29 cellular contexts compared by ENCODE assay signal in the genomic region with DNA sequence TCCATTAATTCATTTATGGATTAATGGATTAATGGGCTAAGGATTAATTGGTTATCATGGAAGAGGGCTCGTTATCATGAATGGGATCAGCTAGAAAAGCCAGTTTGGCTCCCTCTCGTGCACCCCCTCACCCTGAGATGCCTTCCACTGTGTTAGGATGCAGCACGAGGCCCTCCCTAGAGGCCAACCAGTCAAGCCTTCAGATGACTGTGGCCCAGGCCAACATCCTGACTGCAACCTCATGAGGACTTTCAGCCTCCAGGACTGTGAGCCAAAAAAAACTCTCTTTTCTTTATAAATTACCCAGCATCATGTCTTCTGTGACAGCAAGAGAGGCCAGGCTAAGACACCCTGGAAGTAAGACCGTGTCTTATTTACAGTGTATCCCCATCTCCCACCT. TPM values are rescaled to one million over a fixed set of nuclear protein-coding genes. Genes with fewer than 3 reads are reported as not detected.
"Had no signal": no experiment of that assay in that cellular context is flagged by ENCODE, and none has a peak within 500 bp of the region (broad histone marks: within the 10 kb centered on the region; RNA-seq: fewer than 3 reads in every experiment).

No MANE protein-coding gene starts in this region.

- H3K4me3 Mint-ChIP-seq: mesothelial cell of epicardium; naive B cell; natural killer cell; stimulated activated memory B cell treated with anti-CD40 and anti-IgM and Interleukin-4, amounts not matched to agents 10 μg/mL and 1 μg/mL and 100 μg/mL, for 72 hours; stimulated activated naive CD8-positive, alpha-beta T cell treated with anti-CD3 and anti-CD28 coated beads, Interleukin-15, amount 100 ng/mL, for 72 hours; type B pancreatic cell had no signal

- H3K4me1 ChIP-seq: pancreas, prostate gland, sigmoid colon, tibial nerve, uterus had no signal

- H3K27ac Mint-ChIP-seq: mesothelial cell of epicardium; naive B cell; natural killer cell; stimulated activated memory B cell treated with anti-CD40 and anti-IgM and Interleukin-4, amounts not matched to agents 10 μg/mL and 1 μg/mL and 100 μg/mL, for 72 hours; stimulated activated naive CD8-positive, alpha-beta T cell treated with anti-CD3 and anti-CD28 coated beads, Interleukin-15, amount 100 ng/mL, for 72 hours; type B pancreatic cell had no signal

- H3K27me3 Mint-ChIP-seq: naive B cell; stimulated activated memory B cell treated with anti-CD40 and anti-IgM and Interleukin-4, amounts not matched to agents 10 μg/mL and 1 μg/mL and 100 μg/mL, for 72 hours; stimulated activated naive CD8-positive, alpha-beta T cell treated with anti-CD3 and anti-CD28 coated beads, Interleukin-15, amount 100 ng/mL, for 72 hours had no signal

- H3K27me3 ChIP-seq: hepatocyte, left lung, pancreas, sigmoid colon, tibial nerve, uterus had no signal

- H3K27ac ChIP-seq: hepatocyte, left lung, pancreas, prostate gland, sigmoid colon, tibial nerve, uterus had no signal

- H3K4me1 Mint-ChIP-seq: mesothelial cell of epicardium, natural killer cell had no signal

- H3K9me3 ChIP-seq: left lung, pancreas, prostate gland, sigmoid colon, tibial nerve, uterus had no signal

- ATAC-seq: left colon; left lung; natural killer cell; pancreas; right cardiac atrium; stimulated activated memory B cell treated with anti-CD40 and anti-IgM and Interleukin-4, amounts not matched to agents 10 μg/mL and 1 μg/mL and 100 μg/mL, for 72 hours; stimulated activated naive CD8-positive, alpha-beta T cell treated with anti-CD3 and anti-CD28 coated beads, Interleukin-15, amount 100 ng/mL, for 72 hours had no signal

- H3K9me3 Mint-ChIP-seq: mesothelial cell of epicardium; natural killer cell; stimulated activated naive CD8-positive, alpha-beta T cell treated with anti-CD3 and anti-CD28 coated beads, Interleukin-15, amount 100 ng/mL, for 72 hours; type B pancreatic cell had no signal

- DNase-seq: kidney glomerular epithelial cell; left colon; left lung; mesendoderm; naive B cell; natural killer cell; nucleus accumbens; pancreas; posterior cingulate gyrus; retina; right cardiac atrium; sigmoid colon; stimulated activated CD4-positive, alpha-beta T cell treated with anti-CD3 and anti-CD28 coated beads, Interleukin-1b, Interleukin-23, amount 100 ng/mL, for 48 hours; stimulated activated CD4-positive, alpha-beta T cell treated with anti-CD3 and anti-CD28 coated beads, Interleukin-2, amount 100 ng/mL, for 48 hours; stimulated activated CD4-positive, alpha-beta T cell treated with anti-CD3 and anti-CD28 coated beads, Interleukin-4, amount 100 ng/mL, for 4 hours; stimulated activated CD8-positive, alpha-beta memory T cell treated with anti-CD3 and anti-CD28 coated beads, Interleukin-4, amount 100 ng/mL, for 48 hours; stimulated activated naive CD4-positive, alpha-beta T cell treated with Interleukin-2 at 50 U/mL for 16 hours; stimulated activated naive CD8-positive, alpha-beta T cell treated with anti-CD3 and anti-CD28 coated beads, Interleukin-15, amount 100 ng/mL, for 72 hours; substantia nigra; uterus had no signal

- H3K4me3 ChIP-seq: hepatocyte, left lung, lung, pancreas, prostate gland, sigmoid colon, smooth muscle cell, tibial nerve, uterus had no signal

- H3K36me3 Mint-ChIP-seq: mesothelial cell of epicardium, natural killer cell, type B pancreatic cell had no signal

- H3K36me3 ChIP-seq: left lung, pancreas, prostate gland, sigmoid colon, tibial nerve, uterus had no signal

RNA-seq across cellular contexts. Expression of gene EFCAB12, which starts 9.0 kb away (rescaled TPM):
- total RNA-seq: lower leg skin had no signal
- polyA plus RNA-seq: smooth muscle cell had no signal
